ENCODE assay signal across 19 cellular contexts in the genomic region with DNA sequence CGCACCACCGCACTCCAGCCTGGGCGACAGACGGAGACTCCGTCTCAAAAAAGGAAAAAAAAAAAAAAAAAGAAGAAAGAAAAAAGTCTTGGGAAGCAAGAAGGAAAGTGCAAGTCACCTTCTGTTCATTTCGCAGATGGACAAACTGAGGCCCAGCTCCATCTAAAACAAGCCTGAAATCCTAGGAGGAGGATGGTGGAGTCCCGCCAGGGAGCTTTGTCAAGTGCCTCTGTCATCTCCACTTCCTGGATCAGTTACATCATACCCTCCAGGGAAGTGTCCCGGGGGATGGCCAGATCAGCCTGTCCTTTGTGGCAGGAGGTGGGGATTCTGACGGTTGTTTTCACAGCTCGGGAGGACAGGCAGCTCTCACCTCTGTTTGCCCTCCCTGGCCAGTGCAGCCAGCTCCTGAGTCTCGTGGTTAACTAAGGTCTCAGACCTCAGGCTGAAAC. TPM values are rescaled to one million over a fixed set of nuclear protein-coding genes. Genes with fewer than 3 reads are reported as not detected.
DNase-seq lines count a peak whose midpoint lies in the region; ATAC-seq, FAIRE-seq and TF ChIP-seq lines count a peak whose summit lies in the region.
"Had no signal": no experiment of that assay in that cellular context is flagged by ENCODE, and none has a peak within 500 bp of the region (broad histone marks: within the 10 kb centered on the region; RNA-seq: fewer than 3 reads in every experiment).

No MANE protein-coding gene starts in this region.

- no peaks in the 10 kb centered on the region for H3K27me3 ChIP-seq in right atrium auricular region
- H3K27me3 ChIP-seq: cardiac muscle cell had no signal

- CTCF ChIA-PET in A549 (lab: Yijun Ruan, JAX): interaction anchor here (0.7 to 5.0 kb wide), 4 partner anchors 9 to 499 kb away, joined by 3 to 29 read pairs (median 4); a partner anchor contains a TSS

- ATAC-seq in A549 (0 out of 6 replicates have a peak, but pooled peaks of 1 of the 2 experiments have one; percentile 5), GM18868 (IDR thresholded peaks at IDR 0.05; ENCODE audit: unreplicated experiment) (no peak), GM18867 (IDR thresholded peaks at IDR 0.05; ENCODE audit: unreplicated experiment) (no peak)
- ATAC-seq: activated CD4-positive, alpha-beta T cell treated with anti-CD3 and anti-CD28 coated beads for 36 hours had no signal

- no peak overlapping the region for H3K4me3 ChIP-seq in A549
- no peak overlapping the region for H3K4me3 ChIP-seq in right atrium auricular region
- H3K4me3 ChIP-seq: cardiac muscle cell, esophagus muscularis mucosa had no signal

- POLR2A ChIA-PET in A549 (lab: Yijun Ruan, JAX): interaction anchor here (1.6 kb wide), 1 partner anchor 9 kb away, joined by 7 read pairs; a partner anchor contains a TSS

- no peak for TF ChIP-seq POLR2A in A549 (IDR thresholded peaks at IDR 0.05; ENCODE audit: low read length)

- peak overlapping the region; percentile 0; the same call in 1 of the 3 replicates for H3K4me2 ChIP-seq in A549
- H3K4me2 ChIP-seq: SK-N-SH had no signal

- H3K36me3 ChIP-seq in right atrium auricular region: no peaks in the 10 kb centered on the region
- H3K36me3 ChIP-seq: cardiac muscle cell, esophagus muscularis mucosa had no signal

- DNase-seq in A549 (ENCODE audit: low read depth in 1 of 2, low spot score in 1 of 2) (peak; percentile 64 to 71), DMS53 treated with DMSO at 0.1 percent for 48 hours (lab: John Stamatoyannopoulos, UW; ENCODE audit: unreplicated experiment) (peak; percentile 66), RKO (ENCODE audit: low spot score) (peak; percentile 39), right atrium auricular region (ENCODE audit: low spot score) (peak; percentile 67), HPDE6-E6E7 (ENCODE audit: extremely low spot score) (no peak)
- no peak for DNase-seq in stimulated activated CD4-positive, alpha-beta T cell treated with anti-CD3 and anti-CD28 coated beads, Interleukin-2, amount 100 ng/mL, for 48 hours
- DNase-seq: activated CD4-positive, alpha-beta T cell treated with anti-CD3 and anti-CD28 coated beads for 36 hours; activated gamma-delta T cell; GOT3; NCI-H510A; SK-N-SH; stimulated activated CD4-positive, alpha-beta T cell treated with anti-CD3 and anti-CD28 coated beads, Interleukin-12 subunit alpha, Interleukin-12 subunit beta, amount 100 ng/mL, for 4 hours had no signal

- H3K27ac ChIP-seq in A549 (peak overlapping the region; percentile 63 to 87; a peak in 4 of 6 replicates), right atrium auricular region (no peak overlapping the region)
- H3K27ac ChIP-seq: cardiac muscle cell, esophagus muscularis mucosa had no signal

- no peaks in the 10 kb centered on the region for H3K9me3 ChIP-seq in A549
- no peaks in the 10 kb centered on the region for H3K9me3 ChIP-seq in right atrium auricular region
- H3K9me3 ChIP-seq: esophagus muscularis mucosa, SK-N-SH had no signal

- FAIRE-seq in A549 (lab: Jason Lieb, UNC): no peak
- FAIRE-seq: keratinocyte had no signal

- TF ChIP-seq CTCF in A549 (IDR thresholded peaks at IDR 0.05) (no peak), right atrium auricular region (IDR thresholded peaks at IDR 0.05) (no peak)

- WGBS in A549 (ENCODE audit: missing lambda C conversion rate): 59% methylated on average over 11 of the region's 11 CpGs

- no peak for TF ChIP-seq EP300 in A549 (IDR thresholded peaks at IDR 0.05)

- no peak for TF ChIP-seq RAD21 in A549 (conservative IDR thresholded peaks at IDR 0.05 in 1 of 2, IDR thresholded peaks at IDR 0.05 in 1 of 2)

- peaks cover 36% of the 10 kb centered on the region for H3K4me1 ChIP-seq in A549
- H3K4me1 ChIP-seq in right atrium auricular region: no peaks in the 10 kb centered on the region

TF ChIP-seq in A549, 52 proteins besides CTCF, POLR2A, EP300 and RAD21:
- TF ChIP-seq KDM1A (IDR thresholded peaks at IDR 0.05; ENCODE audit: low read depth) (peak; percentile 68; the same call in 1 of the 2 replicates), HEYL (CRISPR knock-in tag; IDR thresholded peaks at IDR 0.05) (no peak), ZFP36 (IDR thresholded peaks at IDR 0.05; ENCODE audit: borderline replicate concordance, partially characterized antibody) (no peak), CEBPB (IDR thresholded peaks at IDR 0.05) (peak in 1 of 2 experiments; percentile 16; a peak in 1 of 4 replicates), NFE2L2 (conservative IDR thresholded peaks at IDR 0.05; ENCODE audit: low read length) (peak; percentile 49; the same call in 1 of the 2 replicates), POLR2AphosphoS2 (conservative IDR thresholded peaks at IDR 0.05; ENCODE audit: low read length) (no peak)

RNA-seq across cellular contexts. Expression of a gene that starts 8.7 kb away (rescaled TPM):
- polyA plus RNA-seq in A549 (2011; rRNA removed): 21.0 and 22.0 TPM in 2 replicates
- 45.0 and 55.4 TPM in 2 replicates for polyA plus RNA-seq in A549 (2012; cell fraction: cytosol; rRNA removed)
- 41.1 and 51.2 TPM in 2 replicates for polyA plus RNA-seq in A549 (2012; cell fraction: nucleus; rRNA removed)
- 26.3 to 28.0 TPM (median 26.7 TPM) in 3 replicates for polyA plus RNA-seq in A549 (2017; fragmentation: RNase III; extraction: RNeasy Plus Mini Kit Qiagen cat#74134 plus additional on column Dnase treatment)
- polyA minus RNA-seq in A549 (2011; rRNA and poly(A)+ RNA removed): 10.7 and 18.6 TPM in 2 replicates
- 1 to 10 TPM; 2.8 to 5.5 TPM for total RNA-seq in right atrium auricular region

RNA-seq across cellular contexts. Expression of a gene that starts 9.8 kb away (rescaled TPM):
- polyA plus RNA-seq in A549 (2011; rRNA removed): 3.7 and 3.9 TPM in 2 replicates
- 6.4 and 8.1 TPM in 2 replicates for polyA plus RNA-seq in A549 (2012; cell fraction: cytosol; rRNA removed)
- polyA plus RNA-seq in A549 (2012; cell fraction: nucleus; rRNA removed): 10.0 and 10.8 TPM in 2 replicates
- polyA plus RNA-seq in A549 (2017; fragmentation: RNase III; extraction: RNeasy Plus Mini Kit Qiagen cat#74134 plus additional on column Dnase treatment): 5.4 to 7.3 TPM (median 6.5 TPM) in 3 replicates
- polyA minus RNA-seq in A549 (2011; rRNA and poly(A)+ RNA removed): 3.8 and 4.2 TPM in 2 replicates
- 1 to 10 TPM in 1 of 2 donors, not detected in 1; 1.3 TPM for total RNA-seq in right atrium auricular region
- total RNA-seq: activated CD4-positive, alpha-beta T cell treated with anti-CD3 and anti-CD28 coated beads for 36 hours; cardiac muscle cell had no signal
- polyA plus RNA-seq: cardiac muscle cell, keratinocyte, neural cell had no signal

RNA-seq across cellular contexts. Expression of a gene that starts 55.1 kb away (rescaled TPM):
- 13.2 and 22.3 TPM in 2 replicates for polyA plus RNA-seq in A549 (2011; rRNA removed)
- polyA plus RNA-seq in A549 (2012; cell fraction: cytosol; rRNA removed): 12.5 and 21.2 TPM in 2 replicates
- 30.6 and 31.6 TPM in 2 replicates for polyA plus RNA-seq in A549 (2012; cell fraction: nucleus; rRNA removed)
- 21.9 to 25.9 TPM (median 25.8 TPM) in 3 replicates for polyA plus RNA-seq in A549 (2017; fragmentation: RNase III; extraction: RNeasy Plus Mini Kit Qiagen cat#74134 plus additional on column Dnase treatment)
- 32.2 and 32.4 TPM in 2 replicates for polyA minus RNA-seq in A549 (2011; rRNA and poly(A)+ RNA removed)
- 10 to 100 TPM; 38.2 to 43.0 TPM for total RNA-seq in right atrium auricular region

RNA-seq across cellular contexts. Expression of a gene that starts 58.2 kb away (rescaled TPM):
- polyA plus RNA-seq in A549 (2011; rRNA removed) (not detected in 2 replicates), A549 (2017; fragmentation: RNase III; extraction: RNeasy Plus Mini Kit Qiagen cat#74134 plus additional on column Dnase treatment) (not detected in 3 replicates)
- not detected in 2 replicates for polyA plus RNA-seq in A549 (2012; cell fraction: cytosol; rRNA removed)
- 0.01 TPM in 1 of 2 replicates, not detected in the other for polyA plus RNA-seq in A549 (2012; cell fraction: nucleus; rRNA removed)
- polyA minus RNA-seq in A549 (2011; rRNA and poly(A)+ RNA removed): not detected in 2 replicates
- not detected for total RNA-seq in right atrium auricular region
- total RNA-seq: activated CD4-positive, alpha-beta T cell treated with anti-CD3 and anti-CD28 coated beads for 36 hours; cardiac muscle cell; esophagus muscularis mucosa had no signal
- polyA plus RNA-seq: cardiac muscle cell, CD14-positive monocyte, SK-N-SH had no signal

Comparison
In these comparisons a context has a peak if more than half of its experiments do, and no peak if none do; other contexts are left out.
1. DNase-seq: peak in A549 (2 of 2), DMS53 treated with DMSO at 0.1 percent for 48 hours (single experiment), RKO (single experiment) and right atrium auricular region (single experiment); none in HPDE6-E6E7 (single experiment) and stimulated activated CD4-positive, alpha-beta T cell treated with anti-CD3 and anti-CD28 coated beads, Interleukin-2, amount 100 ng/mL, for 48 hours (0 of 2).
2. H3K27ac ChIP-seq: peak in A549 (2 of 2); none in right atrium auricular region (0 of 2).